Comparison of ENCODE assay signal across 7 cellular contexts in genomic region chr20:41245086-41245707, GRCh38.
A peak's percentile ranks its signal among the peaks of the same experiment; 100 is the strongest.
DNase-seq lines count a peak whose midpoint lies in the region; ATAC-seq and TF ChIP-seq lines count a peak whose summit lies in the region.

No MANE protein-coding gene starts in this region.

- no peaks in the 10 kb centered on the region for H3F3A ChIP-seq in Loucy (ENCODE audit: low read depth)

- no peaks in the 10 kb centered on the region for H3K27me3 Mint-ChIP-seq in brain

- peaks cover 4% of the 10 kb centered on the region for H3K36me3 Mint-ChIP-seq in brain

- H3K4me1 ChIP-seq in Loucy (ENCODE audit: insufficient read depth, low read length, poor library complexity, severe bottlenecking) = peaks cover 74% of the 10 kb centered on the region
- peaks cover 29 to 82% (median 62%) of the 10 kb centered on the region in 4 donors for H3K4me1 ChIP-seq in stomach
- H3K4me1 ChIP-seq in spleen = peaks cover 18 to 78% (median 50%) of the 10 kb centered on the region in 6 donors

- 36 to 52% (median 44%) methylated on average over 2 of the region's 2 CpGs for WGBS in stomach, 5 donors
- 36 to 60% (median 44%) methylated on average over 2 of the region's 2 CpGs for WGBS in spleen, 5 donors

- peak overlapping the region; percentile 77 to 97 (median 93) for H3K27ac Mint-ChIP-seq in brain

- peak overlapping the region in 4 of 5 donors; percentile 80 to 88 (median 87) for H3K27ac ChIP-seq in stomach
- peak overlapping the region in 4 of 8 donors; percentile 13 to 86 (median 46) for H3K27ac ChIP-seq in spleen

- no peaks in the 10 kb centered on the region for H3K9me2 ChIP-seq in Loucy (replicated peaks; ENCODE audit: low read depth, low read length)

- H3K36me3 ChIP-seq in Loucy (ENCODE audit: insufficient read depth, low read length) (no peaks in the 10 kb centered on the region), kidney epithelial cell (ENCODE audit: control insufficient read depth, insufficient read depth, low read length) (no peaks in the 10 kb centered on the region), stomach (no peaks in the 10 kb centered on the region), spleen (no peaks in the 10 kb centered on the region)

- H3K27me3 ChIP-seq in Loucy (ENCODE audit: insufficient read depth, low read length, poor library complexity, severe bottlenecking) = no peaks in the 10 kb centered on the region
- no peaks in the 10 kb centered on the region for H3K27me3 ChIP-seq in kidney epithelial cell (ENCODE audit: control insufficient read depth, insufficient read depth, low read length)
- H3K27me3 ChIP-seq in stomach = no peaks in the 10 kb centered on the region
- H3K27me3 ChIP-seq in spleen (replicated peaks in 1 of 7) = no peaks in the 10 kb centered on the region

- no peaks in the 10 kb centered on the region for H3K79me2 ChIP-seq in Loucy (ENCODE audit: insufficient read depth, low read length)

- H3K9me3 ChIP-seq in Loucy (ENCODE audit: insufficient read depth, low read depth, low read length) (no peaks in the 10 kb centered on the region), stomach (no peaks in the 10 kb centered on the region), spleen (no peaks in the 10 kb centered on the region)

- H3K4me3 ChIP-seq in Loucy (ENCODE audit: low read length, poor library complexity, severe bottlenecking) = no peak overlapping the region
- no peak overlapping the region for H3K4me3 ChIP-seq in kidney epithelial cell (ENCODE audit: low read depth, low read length)
- H3K4me3 ChIP-seq in stomach = no peak overlapping the region
- no peak overlapping the region for H3K4me3 ChIP-seq in spleen

- no peaks in the 10 kb centered on the region for H3K9me3 Mint-ChIP-seq in brain

- TF ChIP-seq POLR2A in stomach (IDR thresholded peaks at IDR 0.05) (no peak), spleen (IDR thresholded peaks at IDR 0.05) (no peak)

- TF ChIP-seq EP300 in stomach (IDR thresholded peaks at IDR 0.05) = no peak

- no peak overlapping the region for H2AFZ ChIP-seq in Loucy (ENCODE audit: low read length)

- TF ChIP-seq CTCF in Loucy (conservative IDR thresholded peaks at IDR 0.05; ENCODE audit: low read length) = no peak
- no peak for TF ChIP-seq CTCF in brain (conservative IDR thresholded peaks at IDR 0.05)
- TF ChIP-seq CTCF in kidney epithelial cell (IDR thresholded peaks at IDR 0.05; ENCODE audit: insufficient read depth, low read length, poor library complexity, severe bottlenecking) = peak; percentile 1
- TF ChIP-seq CTCF in stomach (IDR thresholded peaks at IDR 0.05) = no peak
- TF ChIP-seq CTCF in spleen (IDR thresholded peaks at IDR 0.05 in 8 of 11, conservative IDR thresholded peaks at IDR 0.05 in 3 of 11) = no peak

- intact Hi-C loops in stomach (cut with DNase I; ENCODE audit: low total_unique reads) = no loop called here
- intact Hi-C loops in spleen (cut with DNase I; ENCODE audit: low total_unique reads) = no loop called here

- peaks cover 58% of the 10 kb centered on the region for H3K4me1 Mint-ChIP-seq in brain

- DNase-seq in kidney epithelial cell (ENCODE audit: low read depth) (no peak), stomach (no peak), spleen (no peak), NAMALWA (ENCODE audit: low spot score) (no peak)

- H4K20me1 ChIP-seq in Loucy (ENCODE audit: insufficient read depth, low read length, poor library complexity, severe bottlenecking) = no peaks in the 10 kb centered on the region

- H3K4me3 Mint-ChIP-seq in brain = peak overlapping the region in 1 of 5 experiments; percentile 17

- no peak for ATAC-seq in GM19023 (IDR thresholded peaks at IDR 0.05; ENCODE audit: unreplicated experiment)

- peak overlapping the region; percentile 13 for H3K4me2 ChIP-seq in Loucy (ENCODE audit: low read depth, low read length, poor library complexity, severe bottlenecking)

- peak overlapping the region; percentile 17 for H3K9ac ChIP-seq in Loucy (ENCODE audit: low read depth, low read length, poor library complexity, severe bottlenecking)
